8 cellular contexts compared by ENCODE assay signal in the genomic region with DNA sequence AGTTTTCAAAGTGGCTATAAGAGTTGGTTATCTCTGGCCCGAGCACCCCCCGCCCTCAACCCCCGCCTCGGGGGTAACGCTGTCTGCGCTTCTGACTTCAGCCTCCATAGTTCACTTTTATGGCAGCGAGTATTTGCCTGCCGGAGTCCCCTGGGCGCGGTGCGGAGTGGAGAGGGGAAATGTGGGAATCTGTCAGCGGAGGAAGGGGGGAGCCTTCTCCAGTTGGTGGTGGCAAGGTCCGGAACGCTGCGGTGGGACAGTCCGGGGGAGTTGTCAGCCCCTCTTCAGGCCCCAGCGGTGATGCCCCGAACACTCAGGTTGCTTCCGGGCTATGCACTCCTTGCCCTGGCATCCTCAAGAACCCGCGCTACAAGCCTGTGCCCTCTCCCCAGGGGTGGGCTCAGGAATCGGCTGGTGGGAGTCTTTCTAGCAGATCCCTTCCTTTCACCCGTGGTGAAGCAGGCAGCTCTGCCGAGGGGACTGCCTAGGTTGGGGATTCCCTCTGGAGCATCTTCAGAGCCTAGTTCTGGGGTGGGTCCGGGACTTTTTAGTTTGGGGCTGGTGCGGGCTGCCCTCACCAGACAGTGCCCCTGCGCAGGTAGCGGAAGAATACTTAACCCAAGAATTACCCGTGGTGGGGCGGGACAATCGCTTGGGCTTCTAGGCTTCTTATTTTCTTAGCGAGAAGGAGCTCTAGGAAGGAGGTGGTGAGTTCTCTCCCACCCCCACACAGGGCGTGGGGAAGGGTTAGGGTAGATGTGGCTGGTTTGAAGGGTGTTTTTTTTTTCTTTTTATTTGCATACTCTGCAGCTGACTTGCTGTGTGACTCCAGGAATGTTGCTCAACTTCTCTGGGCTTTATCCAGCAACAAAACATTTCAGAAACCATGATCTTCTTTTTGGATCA. TPM values are rescaled to one million over a fixed set of nuclear protein-coding genes. Genes with fewer than 3 reads are reported as not detected.
A peak's percentile ranks its signal among the peaks of the same experiment; 100 is the strongest.
DNase-seq lines count a peak whose midpoint lies in the region; ATAC-seq and TF ChIP-seq lines count a peak whose summit lies in the region.

No MANE protein-coding gene starts in this region.

- H3K27ac ChIP-seq in left lung = peak overlapping the region in 1 of 2 donors; percentile 42
- H3K27ac ChIP-seq in thoracic aorta = peak overlapping the region; percentile 88

- H3K4me1 ChIP-seq in left lung (peaks cover 7 to 90% of the 10 kb centered on the region in 2 donors), thoracic aorta (ENCODE audit: control insufficient read depth in 1 of 2, low read depth in 2 of 2) (peaks cover 13 to 69% of the 10 kb centered on the region in 2 donors)

- peak; percentile 64 for DNase-seq in activated CD4-positive, alpha-beta T cell treated with anti-CD3 and anti-CD28 coated beads, Interleukin-2, amount 10 ng/mL, durations not matched to agents 24 days and 14 days
- no peak for DNase-seq in activated CD4-positive, alpha-beta T cell treated with anti-CD3 and anti-CD28 coated beads, Interleukin-2, amount 50 U/mL, for 4 hours
- peak; percentile 47 for DNase-seq in activated naive CD8-positive, alpha-beta T cell treated with anti-CD3 and anti-CD28 coated beads, Interleukin-2, amount 10 ng/mL, durations not matched to agents 7 days and 5 days
- peak in 1 of 2 donors; percentile 55 for DNase-seq in left lung
- DNase-seq in thoracic aorta (ENCODE audit: low spot score) = no peak
- no peak for DNase-seq in A172 (ENCODE audit: low spot score)
- no peak for DNase-seq in 8988T

- POLR2A ChIA-PET in activated naive CD8-positive, alpha-beta T cell treated with anti-CD3 and anti-CD28 coated beads, Interleukin-2, amount 10 ng/mL, durations not matched to agents 7 days and 5 days (lab: Charles Lee) = no interaction called here

- no peaks in the 10 kb centered on the region for H3K36me3 Mint-ChIP-seq in activated CD4-positive, alpha-beta T cell treated with anti-CD3 and anti-CD28 coated beads, Interleukin-2, amount 10 ng/mL, durations not matched to agents 24 days and 14 days (ENCODE audit: low read depth)
- no peaks in the 10 kb centered on the region for H3K36me3 Mint-ChIP-seq in activated naive CD8-positive, alpha-beta T cell treated with anti-CD3 and anti-CD28 coated beads, Interleukin-2, amount 10 ng/mL, durations not matched to agents 7 days and 5 days

- intact Hi-C loops in activated CD4-positive, alpha-beta T cell treated with anti-CD3 and anti-CD28 coated beads, Interleukin-2, amount 10 ng/mL, durations not matched to agents 24 days and 14 days (cut with micrococcal nuclease) = loop anchor here (2.0 kb wide), 1 partner anchor 75 kb away; no protein-coding TSS in a partner anchor
- intact Hi-C loops in left lung (cut with DNase I) = loop anchor here in 1 of 2 donors (10.0 kb wide), 1 partner anchor 49 kb away; no protein-coding TSS in a partner anchor

- no peak overlapping the region for H3K27ac Mint-ChIP-seq in activated CD4-positive, alpha-beta T cell treated with anti-CD3 and anti-CD28 coated beads, Interleukin-2, amount 10 ng/mL, durations not matched to agents 24 days and 14 days
- no peak overlapping the region for H3K27ac Mint-ChIP-seq in activated naive CD8-positive, alpha-beta T cell treated with anti-CD3 and anti-CD28 coated beads, Interleukin-2, amount 10 ng/mL, durations not matched to agents 7 days and 5 days

- no peaks in the 10 kb centered on the region for H3K36me3 ChIP-seq in left lung
- H3K36me3 ChIP-seq in thoracic aorta = peaks cover 5% of the 10 kb centered on the region

- TF ChIP-seq CTCF in left lung (IDR thresholded peaks at IDR 0.05) = no peak
- TF ChIP-seq CTCF in thoracic aorta (IDR thresholded peaks at IDR 0.05) = no peak

- H3K27me3 ChIP-seq in left lung = peaks cover 0 to 63% of the 10 kb centered on the region in 2 donors
- no peaks in the 10 kb centered on the region for H3K27me3 ChIP-seq in thoracic aorta (replicated peaks; ENCODE audit: insufficient read depth)

- peak overlapping the region; percentile 65 to 75 for H3K4me3 ChIP-seq in left lung
- H3K4me3 ChIP-seq in thoracic aorta = peak overlapping the region; percentile 88

- H3K4me1 Mint-ChIP-seq in activated CD4-positive, alpha-beta T cell treated with anti-CD3 and anti-CD28 coated beads, Interleukin-2, amount 10 ng/mL, durations not matched to agents 24 days and 14 days = peaks cover 14% of the 10 kb centered on the region
- peaks cover 10% of the 10 kb centered on the region for H3K4me1 Mint-ChIP-seq in activated naive CD8-positive, alpha-beta T cell treated with anti-CD3 and anti-CD28 coated beads, Interleukin-2, amount 10 ng/mL, durations not matched to agents 7 days and 5 days

- no peaks in the 10 kb centered on the region for H3K9me3 Mint-ChIP-seq in activated CD4-positive, alpha-beta T cell treated with anti-CD3 and anti-CD28 coated beads, Interleukin-2, amount 10 ng/mL, durations not matched to agents 24 days and 14 days
- H3K9me3 Mint-ChIP-seq in activated naive CD8-positive, alpha-beta T cell treated with anti-CD3 and anti-CD28 coated beads, Interleukin-2, amount 10 ng/mL, durations not matched to agents 7 days and 5 days = no peaks in the 10 kb centered on the region

- H3K4me3 Mint-ChIP-seq in activated CD4-positive, alpha-beta T cell treated with anti-CD3 and anti-CD28 coated beads, Interleukin-2, amount 10 ng/mL, durations not matched to agents 24 days and 14 days = peak overlapping the region; percentile 88
- peak overlapping the region; percentile 85 for H3K4me3 Mint-ChIP-seq in activated naive CD8-positive, alpha-beta T cell treated with anti-CD3 and anti-CD28 coated beads, Interleukin-2, amount 10 ng/mL, durations not matched to agents 7 days and 5 days

- no peaks in the 10 kb centered on the region for H3K9me3 ChIP-seq in left lung
- H3K9me3 ChIP-seq in thoracic aorta = no peaks in the 10 kb centered on the region

- peak; percentile 27 for ATAC-seq in activated naive CD8-positive, alpha-beta T cell treated with anti-CD3 and anti-CD28 coated beads, Interleukin-2, amount 10 ng/mL, durations not matched to agents 7 days and 5 days (ENCODE audit: low read depth)
- ATAC-seq in left lung = peak; percentile 24
- ATAC-seq in thoracic aorta (ENCODE audit: insufficient number of reproducible peaks, low FRiP score, low read depth) = no peak
- no peak for ATAC-seq in GM19328 (IDR thresholded peaks at IDR 0.05; ENCODE audit: unreplicated experiment)

- H3K27me3 Mint-ChIP-seq in activated CD4-positive, alpha-beta T cell treated with anti-CD3 and anti-CD28 coated beads, Interleukin-2, amount 10 ng/mL, durations not matched to agents 24 days and 14 days = peaks cover 54% of the 10 kb centered on the region
- peaks cover 65% of the 10 kb centered on the region for H3K27me3 Mint-ChIP-seq in activated naive CD8-positive, alpha-beta T cell treated with anti-CD3 and anti-CD28 coated beads, Interleukin-2, amount 10 ng/mL, durations not matched to agents 7 days and 5 days

RNA-seq across cellular contexts. Expression of a gene that starts 1.6 kb away (rescaled TPM):
- total RNA-seq in activated CD4-positive, alpha-beta T cell treated with anti-CD3 and anti-CD28 coated beads, Interleukin-2, amount 10 ng/mL, durations not matched to agents 24 days and 14 days = 0.19 TPM in 1 of 2 replicates, not detected in the other
- total RNA-seq in activated naive CD8-positive, alpha-beta T cell treated with anti-CD3 and anti-CD28 coated beads, Interleukin-2, amount 10 ng/mL, durations not matched to agents 7 days and 5 days = not detected
- total RNA-seq in left lung (10 to 100 TPM; 24.7 to 27.1 TPM), thoracic aorta (100 to 1,000 TPM in 1 of 2 donors, 10 to 100 TPM in 1; 78.4 to 207 TPM)
- 1.7 and 3.2 TPM in 2 replicates for total RNA-seq in A172 (2014; rRNA removed; shearing (Covaris generic))

Comparison
In these comparisons a context has a peak if more than half of its experiments do, and no peak if none do; other contexts are left out.
1. DNase-seq: peak in activated CD4-positive, alpha-beta T cell treated with anti-CD3 and anti-CD28 coated beads, Interleukin-2, amount 10 ng/mL, durations not matched to agents 24 days and 14 days (single experiment) and activated naive CD8-positive, alpha-beta T cell treated with anti-CD3 and anti-CD28 coated beads, Interleukin-2, amount 10 ng/mL, durations not matched to agents 7 days and 5 days (single experiment); none in activated CD4-positive, alpha-beta T cell treated with anti-CD3 and anti-CD28 coated beads, Interleukin-2, amount 50 U/mL, for 4 hours (0 of 2), thoracic aorta (single experiment), A172 (single experiment) and 8988T (single experiment).
2. ATAC-seq: peak in activated naive CD8-positive, alpha-beta T cell treated with anti-CD3 and anti-CD28 coated beads, Interleukin-2, amount 10 ng/mL, durations not matched to agents 7 days and 5 days (single experiment) and left lung (single experiment); none in thoracic aorta (single experiment) and GM19328 (single experiment).